ENCODE assay signal across 1 cellular context in the genomic region with DNA sequence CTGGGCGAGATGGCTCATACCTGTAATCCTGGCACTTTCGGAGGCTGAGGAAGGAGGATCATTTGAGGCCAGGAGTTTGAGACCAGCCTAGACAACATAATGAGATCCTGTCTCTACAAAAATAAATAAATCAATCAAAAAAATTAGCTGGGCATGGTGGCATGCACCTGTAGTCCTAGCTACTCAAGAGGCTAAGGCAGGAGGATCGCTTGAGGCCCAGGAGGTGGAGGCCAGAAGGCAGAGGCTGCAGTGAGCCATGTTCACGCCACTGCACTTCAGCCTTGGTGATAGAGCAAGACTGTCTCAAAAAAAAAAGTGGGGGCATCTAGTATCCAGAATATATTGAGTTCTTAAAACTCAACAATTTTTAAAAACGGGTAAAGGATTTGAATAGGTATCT.
TF ChIP-seq lines count a peak whose summit lies in the region.

No MANE protein-coding gene starts in this region.

TF ChIP-seq in HepG2, 621 proteins besides CTCF, POLR2A, EP300 and RAD21:
- TF ChIP-seq RCOR2 (CRISPR knock-in tag; IDR thresholded peaks at IDR 0.05) (no peak), ZBTB34 (CRISPR knock-in tag; IDR thresholded peaks at IDR 0.05) (no peak), RBM22 (optimal IDR thresholded peaks at IDR 0.05; ENCODE audit: low read length) (no peak)
- TF ChIP-seq, protein P1, sequence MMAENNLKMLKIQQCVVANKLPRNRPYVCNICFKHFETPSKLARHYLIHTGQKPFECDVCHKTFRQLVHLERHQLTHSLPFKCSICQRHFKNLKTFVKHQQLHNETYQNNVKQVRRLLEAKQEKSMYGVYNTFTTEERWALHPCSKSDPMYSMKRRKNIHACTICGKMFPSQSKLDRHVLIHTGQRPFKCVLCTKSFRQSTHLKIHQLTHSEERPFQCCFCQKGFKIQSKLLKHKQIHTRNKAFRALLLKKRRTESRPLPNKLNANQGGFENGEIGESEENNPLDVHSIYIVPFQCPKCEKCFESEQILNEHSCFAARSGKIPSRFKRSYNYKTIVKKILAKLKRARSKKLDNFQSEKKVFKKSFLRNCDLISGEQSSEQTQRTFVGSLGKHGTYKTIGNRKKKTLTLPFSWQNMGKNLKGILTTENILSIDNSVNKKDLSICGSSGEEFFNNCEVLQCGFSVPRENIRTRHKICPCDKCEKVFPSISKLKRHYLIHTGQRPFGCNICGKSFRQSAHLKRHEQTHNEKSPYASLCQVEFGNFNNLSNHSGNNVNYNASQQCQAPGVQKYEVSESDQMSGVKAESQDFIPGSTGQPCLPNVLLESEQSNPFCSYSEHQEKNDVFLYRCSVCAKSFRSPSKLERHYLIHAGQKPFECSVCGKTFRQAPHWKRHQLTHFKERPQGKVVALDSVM (CRISPR knock-in tag; IDR thresholded peaks at IDR 0.05): peak; percentile 92
TF ChIP-seq in HepG2: peak in this region for 1.
